In the genomic region with DNA sequence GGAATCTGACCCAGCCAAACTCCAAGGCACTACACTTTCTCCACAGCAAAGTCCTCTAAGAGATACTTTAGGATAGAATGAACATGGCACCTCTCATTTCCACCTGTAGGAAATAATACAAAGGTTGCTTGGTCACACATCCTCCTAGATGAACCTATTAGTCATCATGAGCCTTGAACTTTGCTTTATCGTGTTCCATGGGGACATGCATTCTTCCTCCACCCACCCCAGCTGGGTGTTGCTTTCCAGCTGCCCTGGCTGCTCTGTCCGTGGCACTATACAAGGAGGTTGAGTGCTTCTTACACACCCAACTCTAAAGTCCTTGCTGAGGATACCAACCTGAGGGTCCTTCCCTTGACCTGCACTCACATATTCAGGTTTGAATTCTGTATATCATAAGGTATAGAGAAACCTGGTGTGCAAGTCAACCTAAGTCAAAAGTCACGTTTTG, we compare ENCODE assay signal across 1 cellular context.
TF ChIP-seq lines count a peak whose summit lies in the region.

No MANE protein-coding gene starts in this region.

TF ChIP-seq in HepG2, 621 proteins besides CTCF, POLR2A, EP300 and RAD21 (continued from another document and continues in another):
- TF ChIP-seq, protein P1, sequence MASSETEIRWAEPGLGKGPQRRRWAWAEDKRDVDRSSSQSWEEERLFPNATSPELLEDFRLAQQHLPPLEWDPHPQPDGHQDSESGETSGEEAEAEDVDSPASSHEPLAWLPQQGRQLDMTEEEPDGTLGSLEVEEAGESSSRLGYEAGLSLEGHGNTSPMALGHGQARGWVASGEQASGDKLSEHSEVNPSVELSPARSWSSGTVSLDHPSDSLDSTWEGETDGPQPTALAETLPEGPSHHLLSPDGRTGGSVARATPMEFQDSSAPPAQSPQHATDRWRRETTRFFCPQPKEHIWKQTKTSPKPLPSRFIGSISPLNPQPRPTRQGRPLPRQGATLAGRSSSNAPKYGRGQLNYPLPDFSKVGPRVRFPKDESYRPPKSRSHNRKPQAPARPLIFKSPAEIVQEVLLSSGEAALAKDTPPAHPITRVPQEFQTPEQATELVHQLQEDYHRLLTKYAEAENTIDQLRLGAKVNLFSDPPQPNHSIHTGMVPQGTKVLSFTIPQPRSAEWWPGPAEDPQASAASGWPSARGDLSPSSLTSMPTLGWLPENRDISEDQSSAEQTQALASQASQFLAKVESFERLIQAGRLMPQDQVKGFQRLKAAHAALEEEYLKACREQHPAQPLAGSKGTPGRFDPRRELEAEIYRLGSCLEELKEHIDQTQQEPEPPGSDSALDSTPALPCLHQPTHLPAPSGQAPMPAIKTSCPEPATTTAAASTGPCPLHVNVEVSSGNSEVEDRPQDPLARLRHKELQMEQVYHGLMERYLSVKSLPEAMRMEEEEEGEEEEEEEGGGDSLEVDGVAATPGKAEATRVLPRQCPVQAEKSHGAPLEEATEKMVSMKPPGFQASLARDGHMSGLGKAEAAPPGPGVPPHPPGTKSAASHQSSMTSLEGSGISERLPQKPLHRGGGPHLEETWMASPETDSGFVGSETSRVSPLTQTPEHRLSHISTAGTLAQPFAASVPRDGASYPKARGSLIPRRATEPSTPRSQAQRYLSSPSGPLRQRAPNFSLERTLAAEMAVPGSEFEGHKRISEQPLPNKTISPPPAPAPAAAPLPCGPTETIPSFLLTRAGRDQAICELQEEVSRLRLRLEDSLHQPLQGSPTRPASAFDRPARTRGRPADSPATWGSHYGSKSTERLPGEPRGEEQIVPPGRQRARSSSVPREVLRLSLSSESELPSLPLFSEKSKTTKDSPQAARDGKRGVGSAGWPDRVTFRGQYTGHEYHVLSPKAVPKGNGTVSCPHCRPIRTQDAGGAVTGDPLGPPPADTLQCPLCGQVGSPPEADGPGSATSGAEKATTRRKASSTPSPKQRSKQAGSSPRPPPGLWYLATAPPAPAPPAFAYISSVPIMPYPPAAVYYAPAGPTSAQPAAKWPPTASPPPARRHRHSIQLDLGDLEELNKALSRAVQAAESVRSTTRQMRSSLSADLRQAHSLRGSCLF (CRISPR knock-in tag; IDR thresholded peaks at IDR 0.05; ENCODE audit: borderline replicate concordance) = no peak
- TF ChIP-seq SALL1 (CRISPR knock-in tag; IDR thresholded peaks at IDR 0.05) (peak; percentile 77), GATAD2A (CRISPR knock-in tag; IDR thresholded peaks at IDR 0.05) (peak; percentile 84), LCORL (IDR thresholded peaks at IDR 0.05) (no peak), LCORL (CRISPR knock-in tag; IDR thresholded peaks at IDR 0.05) (peak; percentile 66; the same call in 1 of the 2 replicates), HIVEP1 (CRISPR knock-in tag; IDR thresholded peaks at IDR 0.05) (no peak), SOX5 (CRISPR knock-in tag; IDR thresholded peaks at IDR 0.05; ENCODE audit: borderline replicate concordance) (peak; percentile 74), PAXIP1 (CRISPR knock-in tag; conservative IDR thresholded peaks at IDR 0.05) (peak; percentile 82), HOXA3 (CRISPR knock-in tag; IDR thresholded peaks at IDR 0.05) (0 out of 2 replicates have a peak, but pooled peaks have one; percentile 40), ARID5B (CRISPR knock-in tag; IDR thresholded peaks at IDR 0.05) (peak; percentile 84), ZBTB38 (CRISPR knock-in tag; IDR thresholded peaks at IDR 0.05) (peak; percentile 84; the same call in 1 of the 2 replicates), ZSCAN21 (CRISPR knock-in tag; IDR thresholded peaks at IDR 0.05; ENCODE audit: borderline replicate concordance) (no peak), ZKSCAN8 (CRISPR knock-in tag; IDR thresholded peaks at IDR 0.05; ENCODE audit: borderline replicate concordance) (0 out of 2 replicates have a peak, but pooled peaks have one; percentile 24), ZBTB25 (CRISPR knock-in tag; IDR thresholded peaks at IDR 0.05) (no peak), AHDC1 (CRISPR knock-in tag; IDR thresholded peaks at IDR 0.05; ENCODE audit: borderline replicate concordance) (peak; percentile 79), CSRNP2 (CRISPR knock-in tag; conservative IDR thresholded peaks at IDR 0.05; ENCODE audit: low read depth) (no peak)
- TF ChIP-seq, protein P2, sequence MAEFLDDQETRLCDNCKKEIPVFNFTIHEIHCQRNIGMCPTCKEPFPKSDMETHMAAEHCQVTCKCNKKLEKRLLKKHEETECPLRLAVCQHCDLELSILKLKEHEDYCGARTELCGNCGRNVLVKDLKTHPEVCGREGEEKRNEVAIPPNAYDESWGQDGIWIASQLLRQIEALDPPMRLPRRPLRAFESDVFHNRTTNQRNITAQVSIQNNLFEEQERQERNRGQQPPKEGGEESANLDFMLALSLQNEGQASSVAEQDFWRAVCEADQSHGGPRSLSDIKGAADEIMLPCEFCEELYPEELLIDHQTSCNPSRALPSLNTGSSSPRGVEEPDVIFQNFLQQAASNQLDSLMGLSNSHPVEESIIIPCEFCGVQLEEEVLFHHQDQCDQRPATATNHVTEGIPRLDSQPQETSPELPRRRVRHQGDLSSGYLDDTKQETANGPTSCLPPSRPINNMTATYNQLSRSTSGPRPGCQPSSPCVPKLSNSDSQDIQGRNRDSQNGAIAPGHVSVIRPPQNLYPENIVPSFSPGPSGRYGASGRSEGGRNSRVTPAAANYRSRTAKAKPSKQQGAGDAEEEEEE (CRISPR knock-in tag; IDR thresholded peaks at IDR 0.05; ENCODE audit: borderline replicate concordance) = no peak
- TF ChIP-seq, protein P3, sequence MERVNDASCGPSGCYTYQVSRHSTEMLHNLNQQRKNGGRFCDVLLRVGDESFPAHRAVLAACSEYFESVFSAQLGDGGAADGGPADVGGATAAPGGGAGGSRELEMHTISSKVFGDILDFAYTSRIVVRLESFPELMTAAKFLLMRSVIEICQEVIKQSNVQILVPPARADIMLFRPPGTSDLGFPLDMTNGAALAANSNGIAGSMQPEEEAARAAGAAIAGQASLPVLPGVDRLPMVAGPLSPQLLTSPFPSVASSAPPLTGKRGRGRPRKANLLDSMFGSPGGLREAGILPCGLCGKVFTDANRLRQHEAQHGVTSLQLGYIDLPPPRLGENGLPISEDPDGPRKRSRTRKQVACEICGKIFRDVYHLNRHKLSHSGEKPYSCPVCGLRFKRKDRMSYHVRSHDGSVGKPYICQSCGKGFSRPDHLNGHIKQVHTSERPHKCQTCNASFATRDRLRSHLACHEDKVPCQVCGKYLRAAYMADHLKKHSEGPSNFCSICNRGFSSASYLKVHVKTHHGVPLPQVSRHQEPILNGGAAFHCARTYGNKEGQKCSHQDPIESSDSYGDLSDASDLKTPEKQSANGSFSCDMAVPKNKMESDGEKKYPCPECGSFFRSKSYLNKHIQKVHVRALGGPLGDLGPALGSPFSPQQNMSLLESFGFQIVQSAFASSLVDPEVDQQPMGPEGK (CRISPR knock-in tag; IDR thresholded peaks at IDR 0.05) = peak; percentile 80
